In the genomic region with DNA sequence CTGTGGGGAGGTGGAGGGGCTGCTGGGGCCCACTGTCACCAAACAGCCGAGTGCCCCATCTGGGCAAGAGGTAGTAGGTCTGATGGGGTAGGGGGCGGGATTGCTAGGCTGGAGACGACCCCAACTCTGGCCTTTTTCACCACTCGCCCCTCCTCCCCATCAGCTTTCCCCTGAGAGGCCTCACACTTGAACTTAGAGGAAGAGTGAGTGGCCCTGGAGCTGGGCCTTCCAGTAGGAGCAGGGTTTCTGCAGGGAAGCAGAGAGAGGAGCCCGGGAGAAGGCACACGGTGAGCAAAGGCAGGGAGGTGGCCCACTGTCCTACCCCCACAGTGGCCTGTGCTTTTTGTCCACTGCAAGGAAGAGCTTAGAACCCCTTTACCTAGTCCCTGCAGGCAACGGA, we compare ENCODE assay signal across 19 cellular contexts.
"Had no signal": no experiment of that assay in that cellular context is flagged by ENCODE, and none has a peak within 500 bp of the region (broad histone marks: within the 10 kb centered on the region; RNA-seq: fewer than 3 reads in every experiment).

No MANE protein-coding gene starts in this region.

- H3K9me3 ChIP-seq: esophagus squamous epithelium, gastrocnemius medialis, heart left ventricle, right lobe of liver had no signal

- H3K4me1 ChIP-seq: heart left ventricle, parathyroid adenoma had no signal

- H3K9ac ChIP-seq: parathyroid adenoma had no signal

- H3K4me3 ChIP-seq: esophagus squamous epithelium, gastrocnemius medialis, heart left ventricle, right lobe of liver, smooth muscle cell had no signal

- H3K27ac ChIP-seq: esophagus squamous epithelium, gastrocnemius medialis, heart left ventricle, parathyroid adenoma, right lobe of liver had no signal

- H3K36me3 ChIP-seq: esophagus squamous epithelium, gastrocnemius medialis, heart left ventricle, right lobe of liver had no signal

- ATAC-seq: activated T-helper 17 cell treated with anti-CD3 and anti-CD28 coated beads, Interleukin-2, amount 50 U/mL, for 72 hours; gastrocnemius medialis; heart left ventricle; right lobe of liver; stimulated activated naive B cell treated with anti-CD40 and anti-IgM and Interleukin-4, amounts not matched to agents 10 μg/mL and 1 μg/mL and 100 μg/mL, for 72 hours had no signal

- DNase-seq: activated CD4-positive, alpha-beta T cell treated with anti-CD3 and anti-CD28 coated beads, Interleukin-2, amount 50 U/mL, for 4 hours; activated CD8-positive, alpha-beta memory T cell treated with anti-CD3 and anti-CD28 coated beads for 24 hours; activated CD8-positive, alpha-beta memory T cell treated with anti-CD3 and anti-CD28 coated beads, Interleukin-2, amount 50 U/mL, for 4 hours; activated naive CD8-positive, alpha-beta T cell treated with anti-CD3 and anti-CD28 coated beads for 36 hours; activated T-cell treated with anti-CD3 and anti-CD28 coated beads, Interleukin-2, amount 50 U/mL, for 24 hours; cortex of kidney; endodermal cell; esophagus squamous epithelium; gastrocnemius medialis; heart left ventricle; nephron progenitor cell; right lobe of liver; stimulated activated CD4-positive, alpha-beta T cell treated with anti-CD3 and anti-CD28 coated beads, Interleukin-15, amount 100 ng/mL, for 24 hours; stimulated activated naive B cell treated with anti-CD40 and anti-IgM and Interleukin-4, amounts not matched to agents 10 μg/mL and 1 μg/mL and 100 μg/mL, for 72 hours; T-helper 9 cell; trophoblast cell had no signal
